In the genomic region with DNA sequence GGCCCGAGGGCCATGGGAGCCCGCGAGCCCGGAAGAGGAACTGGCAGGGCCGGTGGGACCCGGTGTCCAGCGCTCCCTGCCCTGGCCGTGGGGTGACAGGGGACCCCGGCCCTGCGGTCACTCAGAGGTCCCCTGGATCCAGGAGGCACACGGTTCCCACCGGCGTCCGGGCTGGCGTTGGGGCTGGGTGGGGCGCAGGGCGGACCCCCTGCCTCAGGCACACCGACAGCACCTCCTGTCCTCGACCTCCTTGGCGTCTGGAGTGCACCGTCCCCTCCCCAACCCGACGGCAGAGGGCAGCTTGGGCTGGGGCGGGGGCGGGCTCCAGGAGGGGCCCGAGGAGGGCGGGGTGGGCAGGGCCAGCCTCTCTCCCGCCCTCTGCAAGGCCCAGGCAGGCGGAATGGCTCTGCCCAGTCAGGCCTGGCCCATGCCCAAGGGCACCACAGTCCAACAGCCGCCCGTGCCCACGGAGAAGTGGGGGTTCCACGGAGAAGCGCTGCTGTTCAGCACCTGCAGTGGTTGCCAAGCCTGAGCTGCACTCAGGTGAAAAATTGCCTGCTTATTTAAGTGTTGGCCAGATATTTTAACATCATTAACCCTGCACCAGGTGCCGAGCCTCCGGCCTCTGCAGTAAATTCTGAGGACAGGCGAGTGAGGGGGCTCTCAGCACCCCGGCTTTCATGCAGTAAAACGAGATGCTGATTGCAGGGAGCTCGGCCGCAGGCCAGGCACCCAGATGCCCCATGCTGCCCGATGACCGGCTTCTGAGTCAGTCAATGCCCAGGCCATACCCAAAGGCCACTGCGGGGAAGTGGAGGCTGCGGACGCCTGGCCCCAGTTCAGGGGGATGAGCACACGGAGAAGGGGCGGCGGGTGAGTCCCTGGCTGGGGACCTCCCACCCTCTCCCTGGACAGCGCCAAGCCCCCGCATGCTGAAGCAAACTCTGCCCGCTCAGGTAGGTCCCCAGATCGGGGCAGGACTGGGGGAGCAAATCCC, we compare ENCODE assay signal across 32 cellular contexts. TPM values are rescaled to one million over a fixed set of nuclear protein-coding genes. Genes with fewer than 3 reads are reported as not detected.
A peak's percentile ranks its signal among the peaks of the same experiment; 100 is the strongest.
DNase-seq lines count a peak whose midpoint lies in the region; ATAC-seq, FAIRE-seq and TF ChIP-seq lines count a peak whose summit lies in the region.
"Had no signal": no experiment of that assay in that cellular context is flagged by ENCODE, and none has a peak within 500 bp of the region (broad histone marks: within the 10 kb centered on the region; RNA-seq: fewer than 3 reads in every experiment).

A gene with protein sequence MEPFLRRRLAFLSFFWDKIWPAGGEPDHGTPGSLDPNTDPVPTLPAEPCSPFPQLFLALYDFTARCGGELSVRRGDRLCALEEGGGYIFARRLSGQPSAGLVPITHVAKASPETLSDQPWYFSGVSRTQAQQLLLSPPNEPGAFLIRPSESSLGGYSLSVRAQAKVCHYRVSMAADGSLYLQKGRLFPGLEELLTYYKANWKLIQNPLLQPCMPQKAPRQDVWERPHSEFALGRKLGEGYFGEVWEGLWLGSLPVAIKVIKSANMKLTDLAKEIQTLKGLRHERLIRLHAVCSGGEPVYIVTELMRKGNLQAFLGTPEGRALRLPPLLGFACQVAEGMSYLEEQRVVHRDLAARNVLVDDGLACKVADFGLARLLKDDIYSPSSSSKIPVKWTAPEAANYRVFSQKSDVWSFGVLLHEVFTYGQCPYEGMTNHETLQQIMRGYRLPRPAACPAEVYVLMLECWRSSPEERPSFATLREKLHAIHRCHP (minus strand): TSS at position 266 of the 997 bp plus-strand sequence. CDS start 286 bp downstream, outside the sequence.

- H3K79me2 ChIP-seq in endothelial cell of umbilical vein (ENCODE audit: control insufficient read depth, insufficient read depth, low read length), result no peaks in the 10 kb centered on the region
- H3K79me2 ChIP-seq: parathyroid adenoma had no signal

- no peak within 1 kb of the TSS for H3K4me2 ChIP-seq in endothelial cell of umbilical vein (ENCODE audit: insufficient read depth, low read length)

- POLR2A ChIA-PET in MCF 10A (lab: Yijun Ruan, JAX), result no interaction called here
- POLR2A ChIA-PET in endothelial cell of umbilical vein (lab: Charles Lee), result no interaction called here

- H3K27me3 Mint-ChIP-seq in MCF 10A (ENCODE audit: insufficient read depth, unreplicated experiment), result no peaks in the 10 kb centered on the region
- H3K27me3 Mint-ChIP-seq: activated B cell treated with CpG ODN at 0.5 μM for 24 hours had no signal

- dilution Hi-C loops in endothelial cell of umbilical vein (cut with MboI; ENCODE audit: extremely low pct_ligation_motif_present, low sequenced_read_pairs), result no loop called here

- H4K20me1 ChIP-seq in endothelial cell of umbilical vein (replicated peaks; ENCODE audit: control insufficient read depth, extremely low read depth, insufficient read depth, low read length), result no peaks in the 10 kb centered on the region

- CTCF ChIA-PET in MCF 10A (lab: Yijun Ruan, JAX) (interaction anchor here (0.7 to 1.3 kb wide), 2 partner anchors 8 to 13 kb away, joined by 3 read pairs; no protein-coding TSS in a partner anchor), endothelial cell of umbilical vein (lab: Charles Lee) (interaction anchor here (1.1 to 1.9 kb wide), 2 partner anchors 10 to 45 kb away, joined by 3 to 12 read pairs; a partner anchor contains a TSS)

- H3K4me3 ChIP-seq in breast epithelium (no peak within 1 kb of the TSS), NT2/D1 (ENCODE audit: insufficient read length, low read depth) (no peak within 1 kb of the TSS), endothelial cell of umbilical vein (replicated peaks in 1 of 3; ENCODE audit: insufficient read depth in 1 of 3, low read depth in 1 of 3, low read length in 3 of 3) (no peak within 1 kb of the TSS), lower lobe of right lung (no peak within 1 kb of the TSS)
- H3K4me3 ChIP-seq: esophagus squamous epithelium, gastrocnemius medialis, SK-N-MC, transverse colon had no signal

- peaks cover 21% of the 10 kb centered on the region for H3K4me1 Mint-ChIP-seq in MCF 10A (ENCODE audit: insufficient read depth, unreplicated experiment)
- H3K4me1 Mint-ChIP-seq: mesothelial cell of epicardium had no signal

- no TSS peak for BruUV-seq in MCF 10A (replicated peaks; lab: Mats Ljungman, UMichigan)
- BruUV-seq in endothelial cell of umbilical vein (replicated peaks; lab: Mats Ljungman, UMichigan), result no TSS peak

- peaks cover 7% of the 10 kb centered on the region for H3K36me3 Mint-ChIP-seq in MCF 10A (ENCODE audit: insufficient read depth, unreplicated experiment)
- H3K36me3 Mint-ChIP-seq: CD14-positive monocyte; mesothelial cell of epicardium; natural killer cell treated with Interleukin-12 subunit alpha and Interleukin-12 subunit beta and Interleukin-15 and Interleukin-18, amount 100 ng/mL, for 72 hours had no signal

- intact Hi-C loops in MCF 10A (cut with micrococcal nuclease) (no loop called here), breast epithelium (cut with DNase I; ENCODE audit: low total_unique reads) (no loop called here), endothelial cell of umbilical vein (cut with micrococcal nuclease) (no loop called here), lower lobe of right lung (cut with DNase I) (no loop called here)

- ATAC-seq in GM21447 (IDR thresholded peaks at IDR 0.05; ENCODE audit: unreplicated experiment), result no peak
- no peak for ATAC-seq in lower lobe of right lung
- ATAC-seq: gastrocnemius medialis; natural killer cell treated with Interleukin-12 subunit alpha and Interleukin-12 subunit beta and Interleukin-15 and Interleukin-18, amount 100 ng/mL, for 72 hours; right cardiac atrium had no signal

- no peaks in the 10 kb centered on the region for H3K9me1 ChIP-seq in endothelial cell of umbilical vein (replicated peaks; ENCODE audit: control insufficient read depth, extremely low read depth, insufficient read depth, low read length)

- H3K9ac ChIP-seq in NT2/D1 (ENCODE audit: insufficient read length, low read depth) (peak within 1 kb of the TSS; percentile 62), endothelial cell of umbilical vein (replicated peaks; ENCODE audit: extremely low read depth, insufficient read depth, low read length) (no peak within 1 kb of the TSS)
- H3K9ac ChIP-seq: parathyroid adenoma had no signal

- FAIRE-seq in endothelial cell of umbilical vein (lab: Jason Lieb, UNC), result no peak

- H3K4me1 ChIP-seq in breast epithelium, result no peaks in the 10 kb centered on the region
- H3K4me1 ChIP-seq in NT2/D1 (ENCODE audit: insufficient read depth, insufficient read length), result peaks cover 55% of the 10 kb centered on the region
- H3K4me1 ChIP-seq in endothelial cell of umbilical vein (ENCODE audit: control insufficient read depth, extremely low read depth, insufficient read depth, low read length), result no peaks in the 10 kb centered on the region
- H3K4me1 ChIP-seq in lower lobe of right lung, result no peaks in the 10 kb centered on the region
- H3K4me1 ChIP-seq: gastrocnemius medialis had no signal

- peak; percentile 34 for DNase-seq in MCF 10A (ENCODE audit: unreplicated experiment)
- DNase-seq in breast epithelium (ENCODE audit: low spot score in 2 of 2), result no peak
- DNase-seq in NT2/D1 (ENCODE audit: low read depth, low spot score), result no peak
- no peak for DNase-seq in endothelial cell of umbilical vein (ENCODE audit: low read depth, low spot score)
- DNase-seq in lower lobe of right lung, result no peak
- no peak for DNase-seq in kidney tubule cell (ENCODE audit: low spot score)
- DNase-seq in SIG-M5 (lab: John Stamatoyannopoulos, UW), result no peak
- DNase-seq: activated B cell treated with CpG ODN at 0.5 μM for 24 hours; activated CD4-positive, alpha-beta T cell treated with anti-CD3 and anti-CD28 coated beads, Interleukin-2, amount 50 U/mL, for 4 hours; activated CD8-positive, alpha-beta memory T cell treated with anti-CD3 and anti-CD28 coated beads, Interleukin-2, amount 50 U/mL, for 48 hours; effector CD4-positive, alpha-beta T cell; esophagus squamous epithelium; gastrocnemius medialis; KG1; kidney glomerular epithelial cell; NCI-H1048; NCI-H2029 treated with DMSO at 0.1 percent for 48 hours; NCI-H226; NCI-H82; right cardiac atrium; stimulated activated CD4-positive, alpha-beta T cell treated with anti-CD3 and anti-CD28 coated beads, Interleukin-4, amount 100 ng/mL, for 24 hours; stimulated activated naive CD4-positive, alpha-beta T cell treated with Interleukin-2 at 50 U/mL for 16 hours; T-helper 9 cell; transverse colon had no signal

- TF ChIP-seq CTCF in MCF 10A (IDR thresholded peaks at IDR 0.05; ENCODE audit: unreplicated experiment) (no peak), breast epithelium (IDR thresholded peaks at IDR 0.05) (no peak), endothelial cell of umbilical vein (IDR thresholded peaks at IDR 0.05; ENCODE audit: extremely low read depth in 1 of 2, insufficient read depth in 1 of 2, low read depth in 1 of 2, low read length in 2 of 2) (no peak), lower lobe of right lung (IDR thresholded peaks at IDR 0.05) (no peak)

- H3K9me3 ChIP-seq in breast epithelium, result no peaks in the 10 kb centered on the region
- H3K9me3 ChIP-seq in NT2/D1 (ENCODE audit: insufficient read depth, low read length), result no peaks in the 10 kb centered on the region
- H3K9me3 ChIP-seq in endothelial cell of umbilical vein (replicated peaks; ENCODE audit: control insufficient read depth, insufficient read depth, low read length), result no peaks in the 10 kb centered on the region
- no peaks in the 10 kb centered on the region for H3K9me3 ChIP-seq in lower lobe of right lung
- H3K9me3 ChIP-seq: esophagus squamous epithelium, gastrocnemius medialis, transverse colon had no signal

- H2AFZ ChIP-seq in endothelial cell of umbilical vein (ENCODE audit: low read depth, low read length), result no peak within 1 kb of the TSS
- H2AFZ ChIP-seq: parathyroid adenoma had no signal

- TF ChIP-seq POLR2A in breast epithelium (IDR thresholded peaks at IDR 0.05), result no peak
- TF ChIP-seq POLR2A in endothelial cell of umbilical vein (IDR thresholded peaks at IDR 0.05; ENCODE audit: low read depth, low read length), result no peak

- no peak within 1 kb of the TSS for H3K4me3 Mint-ChIP-seq in MCF 10A (ENCODE audit: unreplicated experiment)
- H3K4me3 Mint-ChIP-seq: activated B cell treated with CpG ODN at 0.5 μM for 24 hours; mesothelial cell of epicardium; natural killer cell treated with Interleukin-12 subunit alpha and Interleukin-12 subunit beta and Interleukin-15 and Interleukin-18, amount 100 ng/mL, for 72 hours had no signal

- H3K27me3 ChIP-seq in breast epithelium (peaks cover 0 to 25% of the 10 kb centered on the region in 2 donors), NT2/D1 (ENCODE audit: insufficient read depth, insufficient read length) (no peaks in the 10 kb centered on the region), endothelial cell of umbilical vein (ENCODE audit: control insufficient read depth in 2 of 2, insufficient read depth in 2 of 2, low read length in 2 of 2) (no peaks in the 10 kb centered on the region), lower lobe of right lung (ENCODE audit: low read depth) (peaks cover 22% of the 10 kb centered on the region)

- no peaks in the 10 kb centered on the region for H3K9me3 Mint-ChIP-seq in MCF 10A (ENCODE audit: unreplicated experiment)
- H3K9me3 Mint-ChIP-seq: activated B cell treated with CpG ODN at 0.5 μM for 24 hours; mesothelial cell of epicardium; natural killer cell treated with Interleukin-12 subunit alpha and Interleukin-12 subunit beta and Interleukin-15 and Interleukin-18, amount 100 ng/mL, for 72 hours had no signal

- H3K36me3 ChIP-seq in breast epithelium (no peaks in the 10 kb centered on the region), NT2/D1 (ENCODE audit: insufficient read depth, insufficient read length, low read length) (no peaks in the 10 kb centered on the region), endothelial cell of umbilical vein (ENCODE audit: control insufficient read depth in 2 of 2, extremely low read depth in 1 of 2, insufficient read depth in 2 of 2, low read length in 2 of 2) (no peaks in the 10 kb centered on the region), lower lobe of right lung (no peaks in the 10 kb centered on the region)
- H3K36me3 ChIP-seq: esophagus squamous epithelium, gastrocnemius medialis, transverse colon had no signal

- H3K27ac ChIP-seq in breast epithelium (no peak within 1 kb of the TSS), endothelial cell of umbilical vein (ENCODE audit: insufficient read depth, low read depth, low read length) (no peak within 1 kb of the TSS), lower lobe of right lung (no peak within 1 kb of the TSS)
- H3K27ac ChIP-seq: esophagus squamous epithelium, gastrocnemius medialis, parathyroid adenoma, SK-N-MC had no signal

- no peak within 1 kb of the TSS for H3K27ac Mint-ChIP-seq in MCF 10A (ENCODE audit: low read depth, unreplicated experiment)
- H3K27ac Mint-ChIP-seq: activated B cell treated with CpG ODN at 0.5 μM for 24 hours; CD14-positive monocyte; mesothelial cell of epicardium; natural killer cell treated with Interleukin-12 subunit alpha and Interleukin-12 subunit beta and Interleukin-15 and Interleukin-18, amount 100 ng/mL, for 72 hours had no signal

RNA-seq across cellular contexts. Expression of the gene that starts here (rescaled TPM):
- total RNA-seq in MCF 10A (2022) (0.81 and 1.4 TPM in 2 replicates), breast epithelium (under 1 TPM in 2 of 3 donors, not detected in 1; 0.59 to 0.66 TPM), endothelial cell of umbilical vein (not detected in 2 replicates), lower lobe of right lung (not detected)
- polyA plus RNA-seq in endothelial cell of umbilical vein, result not detected in 2 replicates
- not detected in 2 replicates for polyA plus RNA-seq in endothelial cell of umbilical vein (2011; cell fraction: cytosol; rRNA removed)
- not detected in 2 replicates for polyA plus RNA-seq in endothelial cell of umbilical vein (2011; cell fraction: nucleus; rRNA removed)
- polyA plus RNA-seq in endothelial cell of umbilical vein (2012), result not detected in 2 replicates
- not detected in 2 replicates for polyA minus RNA-seq in endothelial cell of umbilical vein
- 1.0 TPM for polyA minus RNA-seq in endothelial cell of umbilical vein (2011; cell fraction: cytosol; rRNA and poly(A)+ RNA removed)
- not detected in 2 replicates for polyA minus RNA-seq in endothelial cell of umbilical vein (2011; cell fraction: nucleus; rRNA and poly(A)+ RNA removed)
- total RNA-seq: cerebellum; esophagus squamous epithelium; gastrocnemius medialis; H4; mesothelial cell of epicardium; natural killer cell treated with Interleukin-12 subunit alpha and Interleukin-12 subunit beta and Interleukin-15 and Interleukin-18, amount 100 ng/mL, for 72 hours; right cardiac atrium had no signal
- polyA plus RNA-seq: CD14-positive monocyte, right cardiac atrium had no signal
